Comparison of ENCODE assay signal across 1 cellular context in the genomic region with DNA sequence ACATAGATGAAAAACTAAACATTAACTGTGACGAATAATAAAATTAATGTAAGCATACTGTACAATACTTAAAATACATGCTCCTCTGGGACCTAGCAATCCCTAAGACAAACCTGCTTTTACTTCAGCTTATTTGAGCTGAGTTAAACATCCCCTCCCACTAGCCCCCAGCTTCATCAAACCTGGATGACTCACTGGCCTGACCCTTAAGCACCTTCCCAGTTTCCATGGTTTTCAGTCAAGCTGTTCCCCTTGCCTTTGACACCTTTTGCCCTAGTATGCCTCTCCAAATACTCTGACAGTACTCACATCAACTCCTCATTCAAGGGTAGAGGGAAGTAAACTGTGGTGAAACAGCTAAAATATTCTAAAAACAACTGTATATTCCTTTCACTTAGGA.
TF ChIP-seq lines count a peak whose summit lies in the region.

No MANE protein-coding gene starts in this region.

TF ChIP-seq in neural cell, 6 proteins besides CTCF, POLR2A, EP300 and RAD21:
- TF ChIP-seq, protein P1, sequence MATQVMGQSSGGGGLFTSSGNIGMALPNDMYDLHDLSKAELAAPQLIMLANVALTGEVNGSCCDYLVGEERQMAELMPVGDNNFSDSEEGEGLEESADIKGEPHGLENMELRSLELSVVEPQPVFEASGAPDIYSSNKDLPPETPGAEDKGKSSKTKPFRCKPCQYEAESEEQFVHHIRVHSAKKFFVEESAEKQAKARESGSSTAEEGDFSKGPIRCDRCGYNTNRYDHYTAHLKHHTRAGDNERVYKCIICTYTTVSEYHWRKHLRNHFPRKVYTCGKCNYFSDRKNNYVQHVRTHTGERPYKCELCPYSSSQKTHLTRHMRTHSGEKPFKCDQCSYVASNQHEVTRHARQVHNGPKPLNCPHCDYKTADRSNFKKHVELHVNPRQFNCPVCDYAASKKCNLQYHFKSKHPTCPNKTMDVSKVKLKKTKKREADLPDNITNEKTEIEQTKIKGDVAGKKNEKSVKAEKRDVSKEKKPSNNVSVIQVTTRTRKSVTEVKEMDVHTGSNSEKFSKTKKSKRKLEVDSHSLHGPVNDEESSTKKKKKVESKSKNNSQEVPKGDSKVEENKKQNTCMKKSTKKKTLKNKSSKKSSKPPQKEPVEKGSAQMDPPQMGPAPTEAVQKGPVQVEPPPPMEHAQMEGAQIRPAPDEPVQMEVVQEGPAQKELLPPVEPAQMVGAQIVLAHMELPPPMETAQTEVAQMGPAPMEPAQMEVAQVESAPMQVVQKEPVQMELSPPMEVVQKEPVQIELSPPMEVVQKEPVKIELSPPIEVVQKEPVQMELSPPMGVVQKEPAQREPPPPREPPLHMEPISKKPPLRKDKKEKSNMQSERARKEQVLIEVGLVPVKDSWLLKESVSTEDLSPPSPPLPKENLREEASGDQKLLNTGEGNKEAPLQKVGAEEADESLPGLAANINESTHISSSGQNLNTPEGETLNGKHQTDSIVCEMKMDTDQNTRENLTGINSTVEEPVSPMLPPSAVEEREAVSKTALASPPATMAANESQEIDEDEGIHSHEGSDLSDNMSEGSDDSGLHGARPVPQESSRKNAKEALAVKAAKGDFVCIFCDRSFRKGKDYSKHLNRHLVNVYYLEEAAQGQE (IDR thresholded peaks at IDR 0.05; ENCODE audit: borderline replicate concordance): no peak
- TF ChIP-seq TAF1 (IDR thresholded peaks at IDR 0.05; ENCODE audit: low read depth) (no peak), POLR2AphosphoS5 (IDR thresholded peaks at IDR 0.05) (no peak), EZH2 (IDR thresholded peaks at IDR 0.05; ENCODE audit: borderline replicate concordance, insufficient read depth, low read length, poor library complexity, severe bottlenecking) (no peak), SMC3 (conservative IDR thresholded peaks at IDR 0.05; ENCODE audit: poor library complexity) (no peak), MXI1 (conservative IDR thresholded peaks at IDR 0.05; ENCODE audit: poor library complexity, severe bottlenecking) (no peak)
TF ChIP-seq in neural cell: peak in this region for 0.
